Comparison of ENCODE assay signal across 16 cellular contexts in the genomic region with DNA sequence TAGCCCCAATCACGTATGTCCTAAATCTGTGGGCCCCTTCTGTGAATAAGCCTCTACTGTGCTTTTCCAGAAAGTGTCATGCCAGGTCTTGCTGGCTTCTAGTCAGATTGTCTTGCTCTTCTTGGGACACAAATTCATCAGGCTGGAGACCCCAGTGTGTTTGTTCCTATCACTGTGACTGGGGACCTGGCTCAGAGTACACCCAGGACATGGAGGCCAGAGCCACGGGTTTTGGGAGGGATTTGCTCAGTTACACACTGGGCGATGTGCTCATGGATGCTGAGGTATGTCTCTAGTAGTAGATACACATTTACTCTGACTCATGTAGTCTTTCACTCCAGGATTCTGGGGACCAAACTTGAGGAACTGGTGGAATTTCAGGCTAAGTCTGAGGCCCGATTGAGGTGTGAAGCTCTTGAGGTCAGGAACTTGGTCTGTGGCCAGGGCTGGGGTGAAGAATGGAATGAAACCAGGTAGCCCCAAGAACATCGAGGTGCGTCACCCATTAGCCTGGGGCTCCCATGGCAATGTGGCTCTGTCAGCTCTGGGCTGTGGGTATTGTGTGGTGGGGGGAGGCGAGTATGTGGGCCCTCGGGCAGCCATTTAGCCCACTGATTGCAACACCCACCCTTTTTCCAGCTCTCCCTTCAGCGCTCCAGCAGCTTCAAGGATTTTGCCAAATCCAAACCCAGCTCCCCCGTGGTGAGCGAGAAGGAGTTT. TPM values are rescaled to one million over a fixed set of nuclear protein-coding genes. Genes with fewer than 3 reads are reported as not detected.
A peak's percentile ranks its signal among the peaks of the same experiment; 100 is the strongest.
DNase-seq lines count a peak whose midpoint lies in the region; ATAC-seq and TF ChIP-seq lines count a peak whose summit lies in the region.
"Had no signal": no experiment of that assay in that cellular context is flagged by ENCODE, and none has a peak within 500 bp of the region (broad histone marks: within the 10 kb centered on the region; RNA-seq: fewer than 3 reads in every experiment).

No MANE protein-coding gene starts in this region.

- no peak for DNase-seq in activated CD8-positive, alpha-beta memory T cell treated with anti-CD3 and anti-CD28 coated beads, Interleukin-2, amount 10 ng/mL, durations not matched to agents 7 days and 5 days
- DNase-seq in activated CD8-positive, alpha-beta memory T cell treated with anti-CD3 and anti-CD28 coated beads, Interleukin-2, amount 50 U/mL, for 48 hours, result no peak
- DNase-seq in central memory CD8-positive, alpha-beta T cell (ENCODE audit: low spot score in 2 of 2), result no peak
- no peak for DNase-seq in amniotic stem cell (lab: John Stamatoyannopoulos, UW)
- DNase-seq: activated CD4-positive, CD25-positive, alpha-beta regulatory T cell treated with anti-CD3 and anti-CD28 coated beads, Interleukin-2, amount 50 U/mL, for 72 hours; EL; GM23248; MM.1S; NCI-H1694 treated with DMSO at 0.1 percent for 48 hours; NCI-H446; Right ventricle myocardium superior had no signal

- no peaks in the 10 kb centered on the region for H3K9me3 Mint-ChIP-seq in activated CD8-positive, alpha-beta memory T cell treated with anti-CD3 and anti-CD28 coated beads, Interleukin-2, amount 10 ng/mL, durations not matched to agents 7 days and 5 days (ENCODE audit: low read depth)
- no peaks in the 10 kb centered on the region for H3K9me3 Mint-ChIP-seq in central memory CD8-positive, alpha-beta T cell
- no peaks in the 10 kb centered on the region for H3K9me3 Mint-ChIP-seq in stimulated activated memory B cell treated with anti-CD40 and anti-IgM and Interleukin-4, amounts not matched to agents 10 μg/mL and 1 μg/mL and 100 μg/mL, for 72 hours

- H3K36me3 Mint-ChIP-seq in activated CD8-positive, alpha-beta memory T cell treated with anti-CD3 and anti-CD28 coated beads, Interleukin-2, amount 10 ng/mL, durations not matched to agents 7 days and 5 days, result peaks cover 62% of the 10 kb centered on the region
- H3K36me3 Mint-ChIP-seq in central memory CD8-positive, alpha-beta T cell (ENCODE audit: insufficient read depth), result peaks cover 83% of the 10 kb centered on the region
- H3K36me3 Mint-ChIP-seq in stimulated activated memory B cell treated with anti-CD40 and anti-IgM and Interleukin-4, amounts not matched to agents 10 μg/mL and 1 μg/mL and 100 μg/mL, for 72 hours, result peaks cover 49% of the 10 kb centered on the region

- H3K4me1 Mint-ChIP-seq in activated CD8-positive, alpha-beta memory T cell treated with anti-CD3 and anti-CD28 coated beads, Interleukin-2, amount 10 ng/mL, durations not matched to agents 7 days and 5 days, result peaks cover 50% of the 10 kb centered on the region
- H3K4me1 Mint-ChIP-seq in central memory CD8-positive, alpha-beta T cell, result peaks cover 51% of the 10 kb centered on the region
- peaks cover 50% of the 10 kb centered on the region for H3K4me1 Mint-ChIP-seq in stimulated activated memory B cell treated with anti-CD40 and anti-IgM and Interleukin-4, amounts not matched to agents 10 μg/mL and 1 μg/mL and 100 μg/mL, for 72 hours

- peaks cover 57% of the 10 kb centered on the region for H3K79me2 ChIP-seq in OCI-LY3 (ENCODE audit: low read length)
- H3K79me2 ChIP-seq: hepatocyte had no signal

- peaks cover 54% of the 10 kb centered on the region for H3K4me1 ChIP-seq in OCI-LY3 (ENCODE audit: low read length)

- H3K4me3 Mint-ChIP-seq in activated CD8-positive, alpha-beta memory T cell treated with anti-CD3 and anti-CD28 coated beads, Interleukin-2, amount 10 ng/mL, durations not matched to agents 7 days and 5 days, result peak overlapping the region; percentile 58
- H3K4me3 Mint-ChIP-seq in central memory CD8-positive, alpha-beta T cell, result peak overlapping the region; percentile 91
- H3K4me3 Mint-ChIP-seq in stimulated activated memory B cell treated with anti-CD40 and anti-IgM and Interleukin-4, amounts not matched to agents 10 μg/mL and 1 μg/mL and 100 μg/mL, for 72 hours, result peak overlapping the region; percentile 59

- no peak for ATAC-seq in activated CD8-positive, alpha-beta memory T cell treated with anti-CD3 and anti-CD28 coated beads, Interleukin-2, amount 10 ng/mL, durations not matched to agents 7 days and 5 days
- ATAC-seq in central memory CD8-positive, alpha-beta T cell (replicated peaks; ENCODE audit: extremely low read depth, poor library complexity, severe bottlenecking), result no peak
- no peak for ATAC-seq in stimulated activated memory B cell treated with anti-CD40 and anti-IgM and Interleukin-4, amounts not matched to agents 10 μg/mL and 1 μg/mL and 100 μg/mL, for 72 hours
- ATAC-seq in GM21576 (IDR thresholded peaks at IDR 0.05; ENCODE audit: unreplicated experiment), result no peak
- ATAC-seq in GM19467 (IDR thresholded peaks at IDR 0.05; ENCODE audit: unreplicated experiment), result no peak

- peaks cover 55% of the 10 kb centered on the region for H4K20me1 ChIP-seq in OCI-LY3 (ENCODE audit: insufficient read depth, low read length)

- peaks cover 67% of the 10 kb centered on the region for H3K36me3 ChIP-seq in OCI-LY3 (replicated peaks; ENCODE audit: low read depth, low read length)

- no peak overlapping the region for H3K4me3 ChIP-seq in OCI-LY3 (ENCODE audit: low read length)
- H3K4me3 ChIP-seq: GM23248, hepatocyte had no signal

- H3K27me3 ChIP-seq in OCI-LY3 (ENCODE audit: low read depth, low read length), result no peaks in the 10 kb centered on the region
- H3K27me3 ChIP-seq: hepatocyte had no signal

- CTCF ChIA-PET in activated CD8-positive, alpha-beta memory T cell treated with anti-CD3 and anti-CD28 coated beads, Interleukin-2, amount 10 ng/mL, durations not matched to agents 7 days and 5 days (lab: Charles Lee), result interaction anchor here (1.1 to 1.6 kb wide), 4 partner anchors 16 to 61 kb away, joined by 3 to 7 read pairs (median 4); no protein-coding TSS in a partner anchor

- H2AFZ ChIP-seq in OCI-LY3 (ENCODE audit: low read depth, low read length), result no peak overlapping the region
- H2AFZ ChIP-seq: GM23248, hepatocyte had no signal

- H3K27me3 Mint-ChIP-seq in activated CD8-positive, alpha-beta memory T cell treated with anti-CD3 and anti-CD28 coated beads, Interleukin-2, amount 10 ng/mL, durations not matched to agents 7 days and 5 days, result no peaks in the 10 kb centered on the region
- H3K27me3 Mint-ChIP-seq in central memory CD8-positive, alpha-beta T cell, result no peaks in the 10 kb centered on the region
- H3K27me3 Mint-ChIP-seq in stimulated activated memory B cell treated with anti-CD40 and anti-IgM and Interleukin-4, amounts not matched to agents 10 μg/mL and 1 μg/mL and 100 μg/mL, for 72 hours, result no peaks in the 10 kb centered on the region

- H3K4me2 ChIP-seq in OCI-LY3 (ENCODE audit: low read length), result no peak overlapping the region
- H3K4me2 ChIP-seq: hepatocyte had no signal

- no peaks in the 10 kb centered on the region for H3K9me3 ChIP-seq in OCI-LY3 (ENCODE audit: insufficient read depth, low read length)

- peak overlapping the region; percentile 83 for H3K27ac Mint-ChIP-seq in activated CD8-positive, alpha-beta memory T cell treated with anti-CD3 and anti-CD28 coated beads, Interleukin-2, amount 10 ng/mL, durations not matched to agents 7 days and 5 days
- peak overlapping the region; percentile 89 for H3K27ac Mint-ChIP-seq in central memory CD8-positive, alpha-beta T cell (ENCODE audit: low read depth)
- peak overlapping the region; percentile 86 for H3K27ac Mint-ChIP-seq in stimulated activated memory B cell treated with anti-CD40 and anti-IgM and Interleukin-4, amounts not matched to agents 10 μg/mL and 1 μg/mL and 100 μg/mL, for 72 hours

- H3K27ac ChIP-seq in OCI-LY3 (ENCODE audit: low read length), result peak overlapping the region; percentile 22; the same call in 1 of the 2 replicates
- H3K27ac ChIP-seq: GM23248, hepatocyte had no signal

- TF ChIP-seq CTCF in OCI-LY3 (IDR thresholded peaks at IDR 0.05; ENCODE audit: low read depth, low read length), result no peak

- H3K9ac ChIP-seq in OCI-LY3 (ENCODE audit: low read length), result 0 out of 2 replicates have a peak overlapping the region, but pooled peaks have one; percentile 4
- H3K9ac ChIP-seq: GM23248 had no signal

RNA-seq across cellular contexts. Expression of a gene that starts 7.7 kb away (rescaled TPM):
- 100 to 1,000 TPM; 231 to 248 TPM for total RNA-seq in activated CD8-positive, alpha-beta memory T cell treated with anti-CD3 and anti-CD28 coated beads, Interleukin-2, amount 10 ng/mL, durations not matched to agents 7 days and 5 days
- total RNA-seq: GM23248 had no signal

RNA-seq across cellular contexts. Expression of a gene that starts 48.7 kb away (rescaled TPM):
- 1 to 10 TPM; 1.0 to 1.2 TPM for total RNA-seq in activated CD8-positive, alpha-beta memory T cell treated with anti-CD3 and anti-CD28 coated beads, Interleukin-2, amount 10 ng/mL, durations not matched to agents 7 days and 5 days

RNA-seq across cellular contexts. Expression of a gene that starts 56.2 kb away (rescaled TPM):
- 1 to 10 TPM; 5.5 to 7.3 TPM for total RNA-seq in activated CD8-positive, alpha-beta memory T cell treated with anti-CD3 and anti-CD28 coated beads, Interleukin-2, amount 10 ng/mL, durations not matched to agents 7 days and 5 days
